In the genomic region with DNA sequence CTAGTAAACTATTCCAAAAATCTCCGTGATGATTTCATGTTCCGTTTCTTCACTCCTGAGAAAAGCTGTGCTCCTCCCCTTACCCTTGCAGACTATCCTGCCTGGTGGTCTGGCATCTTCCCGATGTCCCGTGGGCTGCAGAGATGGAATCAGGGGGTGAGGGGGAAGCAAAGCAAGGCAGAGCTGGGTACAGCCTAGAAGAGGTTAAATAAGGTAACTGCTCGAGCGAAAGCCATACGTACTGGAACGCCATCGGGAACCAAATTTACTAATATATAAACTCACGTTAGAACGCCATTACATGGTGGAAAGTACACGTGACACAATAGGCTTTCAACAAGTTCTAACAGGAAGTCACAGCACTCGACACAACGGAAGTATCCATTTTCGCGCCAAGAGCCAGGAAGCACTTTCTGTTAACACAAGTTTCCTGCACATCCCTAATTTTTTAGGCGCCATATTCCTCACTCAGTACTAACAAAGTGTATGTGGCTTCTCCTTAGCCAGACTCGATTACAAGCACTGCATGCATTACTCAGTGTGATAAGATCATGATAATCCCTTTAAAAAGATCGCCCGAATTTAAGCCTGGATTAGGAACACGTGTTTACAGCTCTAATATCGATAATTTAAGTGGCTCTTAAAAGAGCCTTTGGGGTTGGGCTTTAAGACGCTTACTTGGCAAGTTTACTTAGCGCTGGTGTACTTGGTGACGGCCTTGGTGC, we compare ENCODE assay signal across 1 cellular context.
TF ChIP-seq lines count a peak whose summit lies in the region.

No MANE protein-coding gene starts in this region.

TF ChIP-seq in GM12878, 131 proteins besides CTCF, POLR2A, EP300 and RAD21 (continued from another document and continues in another):
- TF ChIP-seq, protein P1, sequence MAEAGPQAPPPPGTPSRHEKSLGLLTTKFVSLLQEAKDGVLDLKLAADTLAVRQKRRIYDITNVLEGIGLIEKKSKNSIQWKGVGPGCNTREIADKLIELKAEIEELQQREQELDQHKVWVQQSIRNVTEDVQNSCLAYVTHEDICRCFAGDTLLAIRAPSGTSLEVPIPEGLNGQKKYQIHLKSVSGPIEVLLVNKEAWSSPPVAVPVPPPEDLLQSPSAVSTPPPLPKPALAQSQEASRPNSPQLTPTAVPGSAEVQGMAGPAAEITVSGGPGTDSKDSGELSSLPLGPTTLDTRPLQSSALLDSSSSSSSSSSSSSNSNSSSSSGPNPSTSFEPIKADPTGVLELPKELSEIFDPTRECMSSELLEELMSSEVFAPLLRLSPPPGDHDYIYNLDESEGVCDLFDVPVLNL (IDR thresholded peaks at IDR 0.05; ENCODE audit: low read depth, low read length) = peak; percentile 85
- TF ChIP-seq POU2F2 (IDR thresholded peaks at IDR 0.05; ENCODE audit: borderline replicate concordance, low read depth, low read length) (peak; percentile 91), MTA3 (IDR thresholded peaks at IDR 0.05; ENCODE audit: borderline replicate concordance, low read length) (peak; percentile 93; the same call in 1 of the 2 replicates), FOXM1 (IDR thresholded peaks at IDR 0.05; ENCODE audit: low read depth, low read length) (peak; percentile 47; the same call in 1 of the 2 replicates), CHD1 (IDR thresholded peaks at IDR 0.05; ENCODE audit: low read depth, low read length) (peak; percentile 77), STAT1 (conservative IDR thresholded peaks at IDR 0.05) (no peak), HDAC2 (IDR thresholded peaks at IDR 0.05) (no peak), RFX5 (IDR thresholded peaks at IDR 0.05; ENCODE audit: low read depth, low read length) (no peak), ZNF622 (IDR thresholded peaks at IDR 0.05) (no peak), IKZF1 (conservative IDR thresholded peaks at IDR 0.05) (peak; percentile 80), BACH1 (IDR thresholded peaks at IDR 0.05; ENCODE audit: borderline replicate concordance) (peak; percentile 92), SMAD1 (IDR thresholded peaks at IDR 0.05; ENCODE audit: low read depth, partially characterized antibody) (no peak), SPI1 (IDR thresholded peaks at IDR 0.05; ENCODE audit: borderline replicate concordance, insufficient read depth, low read depth, low read length) (peak; percentile 53; the same call in 1 of the 2 replicates), NR2C2 (IDR thresholded peaks at IDR 0.05; ENCODE audit: borderline replicate concordance, control insufficient read depth, insufficient read length, low read depth) (no peak), TBL1XR1 (IDR thresholded peaks at IDR 0.05; ENCODE audit: low read depth, low read length) (0 out of 2 replicates have a peak, but pooled peaks have one; percentile 55), RBBP5 (conservative IDR thresholded peaks at IDR 0.05) (no peak), BRCA1 (IDR thresholded peaks at IDR 0.05; ENCODE audit: low read depth, low read length) (no peak), STAT3 (IDR thresholded peaks at IDR 0.05; ENCODE audit: low read depth, low read length) (no peak), ATF7 (IDR thresholded peaks at IDR 0.05; ENCODE audit: low read depth) (peak; percentile 13; the same call in 1 of the 2 replicates), GABPA (IDR thresholded peaks at IDR 0.05; ENCODE audit: low read depth) (peak; percentile 87), ZBED1 (IDR thresholded peaks at IDR 0.05; ENCODE audit: borderline replicate concordance) (peak; percentile 96), ASH2L (IDR thresholded peaks at IDR 0.05; ENCODE audit: borderline replicate concordance, low read depth) (no peak), PML (IDR thresholded peaks at IDR 0.05; ENCODE audit: low read length) (peak; percentile 83), EED (IDR thresholded peaks at IDR 0.05; ENCODE audit: low read depth) (peak; percentile 45), ETV6 (conservative IDR thresholded peaks at IDR 0.05 in 1 of 2, IDR thresholded peaks at IDR 0.05 in 1 of 2; ENCODE audit: borderline replicate concordance in 1 of 2, low read depth in 1 of 2) (peak in 1 of 2 experiments; percentile 36; a peak in 1 of 4 replicates), SRF (IDR thresholded peaks at IDR 0.05; ENCODE audit: low read depth in 2 of 2, low read length in 2 of 2) (peak in 1 of 2 experiments; percentile 64; a peak in 1 of 4 replicates), RAD51 (IDR thresholded peaks at IDR 0.05) (peak; percentile 95), IKZF2 (IDR thresholded peaks at IDR 0.05) (peak; percentile 76 to 77), NFIC (IDR thresholded peaks at IDR 0.05; ENCODE audit: low read depth, low read length) (no peak; the same call in 1 of the 2 replicates), EGR1 (IDR thresholded peaks at IDR 0.05; ENCODE audit: borderline replicate concordance in 1 of 2, low read depth in 2 of 2, low read length in 2 of 2) (no peak), CBX3 (IDR thresholded peaks at IDR 0.05; ENCODE audit: borderline replicate concordance, low read depth) (no peak), NRF1 (conservative IDR thresholded peaks at IDR 0.05; ENCODE audit: low read depth, low read length) (no peak), BMI1 (IDR thresholded peaks at IDR 0.05; ENCODE audit: borderline replicate concordance) (peak; percentile 40; the same call in 1 of the 2 replicates), TARDBP (IDR thresholded peaks at IDR 0.05; ENCODE audit: borderline replicate concordance) (no peak), TAF1 (IDR thresholded peaks at IDR 0.05; ENCODE audit: borderline replicate concordance, low read depth, low read length) (no peak), POLR2AphosphoS2 (IDR thresholded peaks at IDR 0.05; ENCODE audit: low read depth, low read length) (peak; percentile 92; the same call in 1 of the 2 replicates), NFYA (IDR thresholded peaks at IDR 0.05; ENCODE audit: borderline replicate concordance, low read depth, low read length) (no peak), LARP7 (IDR thresholded peaks at IDR 0.05) (peak; percentile 71), CREM (IDR thresholded peaks at IDR 0.05; ENCODE audit: low read depth) (0 out of 2 replicates have a peak, but pooled peaks have one; percentile 22), KDM1A (IDR thresholded peaks at IDR 0.05; ENCODE audit: borderline replicate concordance) (no peak), SREBF1 (IDR thresholded peaks at IDR 0.05; ENCODE audit: low read length) (no peak), TCF3 (IDR thresholded peaks at IDR 0.05; ENCODE audit: borderline replicate concordance, insufficient read depth, low read depth, low read length) (peak; percentile 57), RUNX3 (IDR thresholded peaks at IDR 0.05; ENCODE audit: low read length) (peak; percentile 41)
- TF ChIP-seq, protein P2, sequence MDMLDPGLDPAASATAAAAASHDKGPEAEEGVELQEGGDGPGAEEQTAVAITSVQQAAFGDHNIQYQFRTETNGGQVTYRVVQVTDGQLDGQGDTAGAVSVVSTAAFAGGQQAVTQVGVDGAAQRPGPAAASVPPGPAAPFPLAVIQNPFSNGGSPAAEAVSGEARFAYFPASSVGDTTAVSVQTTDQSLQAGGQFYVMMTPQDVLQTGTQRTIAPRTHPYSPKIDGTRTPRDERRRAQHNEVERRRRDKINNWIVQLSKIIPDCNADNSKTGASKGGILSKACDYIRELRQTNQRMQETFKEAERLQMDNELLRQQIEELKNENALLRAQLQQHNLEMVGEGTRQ (IDR thresholded peaks at IDR 0.05; ENCODE audit: borderline replicate concordance, low read depth, low read length) = peak; percentile 74
- TF ChIP-seq, protein P3, sequence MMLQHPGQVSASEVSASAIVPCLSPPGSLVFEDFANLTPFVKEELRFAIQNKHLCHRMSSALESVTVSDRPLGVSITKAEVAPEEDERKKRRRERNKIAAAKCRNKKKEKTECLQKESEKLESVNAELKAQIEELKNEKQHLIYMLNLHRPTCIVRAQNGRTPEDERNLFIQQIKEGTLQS (IDR thresholded peaks at IDR 0.05; ENCODE audit: borderline replicate concordance, extremely low read depth, low read depth, low read length) = no peak
- TF ChIP-seq, protein P4, sequence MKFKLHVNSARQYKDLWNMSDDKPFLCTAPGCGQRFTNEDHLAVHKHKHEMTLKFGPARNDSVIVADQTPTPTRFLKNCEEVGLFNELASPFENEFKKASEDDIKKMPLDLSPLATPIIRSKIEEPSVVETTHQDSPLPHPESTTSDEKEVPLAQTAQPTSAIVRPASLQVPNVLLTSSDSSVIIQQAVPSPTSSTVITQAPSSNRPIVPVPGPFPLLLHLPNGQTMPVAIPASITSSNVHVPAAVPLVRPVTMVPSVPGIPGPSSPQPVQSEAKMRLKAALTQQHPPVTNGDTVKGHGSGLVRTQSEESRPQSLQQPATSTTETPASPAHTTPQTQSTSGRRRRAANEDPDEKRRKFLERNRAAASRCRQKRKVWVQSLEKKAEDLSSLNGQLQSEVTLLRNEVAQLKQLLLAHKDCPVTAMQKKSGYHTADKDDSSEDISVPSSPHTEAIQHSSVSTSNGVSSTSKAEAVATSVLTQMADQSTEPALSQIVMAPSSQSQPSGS (IDR thresholded peaks at IDR 0.05; ENCODE audit: low read length) = peak; percentile 28; the same call in 1 of the 2 replicates
- TF ChIP-seq, protein P5, sequence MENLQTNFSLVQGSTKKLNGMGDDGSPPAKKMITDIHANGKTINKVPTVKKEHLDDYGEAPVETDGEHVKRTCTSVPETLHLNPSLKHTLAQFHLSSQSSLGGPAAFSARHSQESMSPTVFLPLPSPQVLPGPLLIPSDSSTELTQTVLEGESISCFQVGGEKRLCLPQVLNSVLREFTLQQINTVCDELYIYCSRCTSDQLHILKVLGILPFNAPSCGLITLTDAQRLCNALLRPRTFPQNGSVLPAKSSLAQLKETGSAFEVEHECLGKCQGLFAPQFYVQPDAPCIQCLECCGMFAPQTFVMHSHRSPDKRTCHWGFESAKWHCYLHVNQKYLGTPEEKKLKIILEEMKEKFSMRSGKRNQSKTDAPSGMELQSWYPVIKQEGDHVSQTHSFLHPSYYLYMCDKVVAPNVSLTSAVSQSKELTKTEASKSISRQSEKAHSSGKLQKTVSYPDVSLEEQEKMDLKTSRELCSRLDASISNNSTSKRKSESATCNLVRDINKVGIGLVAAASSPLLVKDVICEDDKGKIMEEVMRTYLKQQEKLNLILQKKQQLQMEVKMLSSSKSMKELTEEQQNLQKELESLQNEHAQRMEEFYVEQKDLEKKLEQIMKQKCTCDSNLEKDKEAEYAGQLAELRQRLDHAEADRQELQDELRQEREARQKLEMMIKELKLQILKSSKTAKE (IDR thresholded peaks at IDR 0.05; ENCODE audit: low read depth, poor library complexity, severe bottlenecking) = peak; percentile 10
- TF ChIP-seq, protein P6, sequence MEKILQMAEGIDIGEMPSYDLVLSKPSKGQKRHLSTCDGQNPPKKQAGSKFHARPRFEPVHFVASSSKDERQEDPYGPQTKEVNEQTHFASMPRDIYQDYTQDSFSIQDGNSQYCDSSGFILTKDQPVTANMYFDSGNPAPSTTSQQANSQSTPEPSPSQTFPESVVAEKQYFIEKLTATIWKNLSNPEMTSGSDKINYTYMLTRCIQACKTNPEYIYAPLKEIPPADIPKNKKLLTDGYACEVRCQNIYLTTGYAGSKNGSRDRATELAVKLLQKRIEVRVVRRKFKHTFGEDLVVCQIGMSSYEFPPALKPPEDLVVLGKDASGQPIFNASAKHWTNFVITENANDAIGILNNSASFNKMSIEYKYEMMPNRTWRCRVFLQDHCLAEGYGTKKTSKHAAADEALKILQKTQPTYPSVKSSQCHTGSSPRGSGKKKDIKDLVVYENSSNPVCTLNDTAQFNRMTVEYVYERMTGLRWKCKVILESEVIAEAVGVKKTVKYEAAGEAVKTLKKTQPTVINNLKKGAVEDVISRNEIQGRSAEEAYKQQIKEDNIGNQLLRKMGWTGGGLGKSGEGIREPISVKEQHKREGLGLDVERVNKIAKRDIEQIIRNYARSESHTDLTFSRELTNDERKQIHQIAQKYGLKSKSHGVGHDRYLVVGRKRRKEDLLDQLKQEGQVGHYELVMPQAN (conservative IDR thresholded peaks at IDR 0.05) = peak; percentile 56
- TF ChIP-seq, protein P7, sequence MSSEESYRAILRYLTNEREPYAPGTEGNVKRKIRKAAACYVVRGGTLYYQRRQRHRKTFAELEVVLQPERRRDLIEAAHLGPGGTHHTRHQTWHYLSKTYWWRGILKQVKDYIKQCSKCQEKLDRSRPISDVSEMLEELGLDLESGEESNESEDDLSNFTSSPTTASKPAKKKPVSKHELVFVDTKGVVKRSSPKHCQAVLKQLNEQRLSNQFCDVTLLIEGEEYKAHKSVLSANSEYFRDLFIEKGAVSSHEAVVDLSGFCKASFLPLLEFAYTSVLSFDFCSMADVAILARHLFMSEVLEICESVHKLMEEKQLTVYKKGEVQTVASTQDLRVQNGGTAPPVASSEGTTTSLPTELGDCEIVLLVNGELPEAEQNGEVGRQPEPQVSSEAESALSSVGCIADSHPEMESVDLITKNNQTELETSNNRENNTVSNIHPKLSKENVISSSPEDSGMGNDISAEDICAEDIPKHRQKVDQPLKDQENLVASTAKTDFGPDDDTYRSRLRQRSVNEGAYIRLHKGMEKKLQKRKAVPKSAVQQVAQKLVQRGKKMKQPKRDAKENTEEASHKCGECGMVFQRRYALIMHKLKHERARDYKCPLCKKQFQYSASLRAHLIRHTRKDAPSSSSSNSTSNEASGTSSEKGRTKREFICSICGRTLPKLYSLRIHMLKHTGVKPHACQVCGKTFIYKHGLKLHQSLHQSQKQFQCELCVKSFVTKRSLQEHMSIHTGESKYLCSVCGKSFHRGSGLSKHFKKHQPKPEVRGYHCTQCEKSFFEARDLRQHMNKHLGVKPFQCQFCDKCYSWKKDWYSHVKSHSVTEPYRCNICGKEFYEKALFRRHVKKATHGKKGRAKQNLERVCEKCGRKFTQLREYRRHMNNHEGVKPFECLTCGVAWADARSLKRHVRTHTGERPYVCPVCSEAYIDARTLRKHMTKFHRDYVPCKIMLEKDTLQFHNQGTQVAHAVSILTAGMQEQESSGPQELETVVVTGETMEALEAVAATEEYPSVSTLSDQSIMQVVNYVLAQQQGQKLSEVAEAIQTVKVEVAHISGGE (CRISPR knock-in tag; IDR thresholded peaks at IDR 0.05) = peak; percentile 68
- TF ChIP-seq, protein P8, sequence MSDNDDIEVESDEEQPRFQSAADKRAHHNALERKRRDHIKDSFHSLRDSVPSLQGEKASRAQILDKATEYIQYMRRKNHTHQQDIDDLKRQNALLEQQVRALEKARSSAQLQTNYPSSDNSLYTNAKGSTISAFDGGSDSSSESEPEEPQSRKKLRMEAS (IDR thresholded peaks at IDR 0.05; ENCODE audit: low read depth, low read length) = peak; percentile 75; the same call in 1 of the 2 replicates
